In genomic region chr7:44847509-44847919, GRCh38 we compare ENCODE assay signal across 1 cellular context.
TF ChIP-seq lines count a peak whose summit lies in the region.

No MANE protein-coding gene starts in this region.

TF ChIP-seq in K562, 482 proteins besides CTCF, POLR2A, EP300 and RAD21 (continued from another document and continues in another):
- TF ChIP-seq PHF8 (IDR thresholded peaks at IDR 0.05; ENCODE audit: borderline replicate concordance, low read length) (no peak), SFPQ (IDR thresholded peaks at IDR 0.05; ENCODE audit: low read depth, low read length) (no peak), ZNF324 (CRISPR knock-in tag; IDR thresholded peaks at IDR 0.05) (no peak), SAFB (IDR thresholded peaks at IDR 0.05; ENCODE audit: borderline replicate concordance, low read depth, low read length) (no peak), SMC3 (conservative IDR thresholded peaks at IDR 0.05; ENCODE audit: insufficient read depth, low read depth, low read length) (0 out of 2 replicates have a peak, but pooled peaks have one; percentile 61), ZNF23 (CRISPR knock-in tag; IDR thresholded peaks at IDR 0.05) (no peak), RFX7 (CRISPR knock-in tag; IDR thresholded peaks at IDR 0.05) (no peak), POLR2G (IDR thresholded peaks at IDR 0.05; ENCODE audit: low read depth, low read length) (no peak), ADNP (tag; IDR thresholded peaks at IDR 0.05) (no peak), CTBP1 (IDR thresholded peaks at IDR 0.05; ENCODE audit: borderline replicate concordance) (no peak), NELFE (IDR thresholded peaks at IDR 0.05; ENCODE audit: insufficient read depth, insufficient read length) (no peak), MAFF (IDR thresholded peaks at IDR 0.05; ENCODE audit: low read length) (no peak), ZNF436 (CRISPR knock-in tag; IDR thresholded peaks at IDR 0.05) (no peak), MTF1 (CRISPR knock-in tag; IDR thresholded peaks at IDR 0.05; ENCODE audit: borderline replicate concordance) (no peak), TCF15 (CRISPR knock-in tag; IDR thresholded peaks at IDR 0.05) (no peak), ZNF830 (CRISPR knock-in tag; IDR thresholded peaks at IDR 0.05) (no peak), ZNF146 (CRISPR knock-in tag; IDR thresholded peaks at IDR 0.05; ENCODE audit: unreplicated experiment) (no peak), TEAD2 (tag; IDR thresholded peaks at IDR 0.05) (no peak), ARID3A (IDR thresholded peaks at IDR 0.05; ENCODE audit: borderline replicate concordance, low read depth, low read length) (no peak; the same call in 1 of the 2 replicates), MCM3 (IDR thresholded peaks at IDR 0.05) (no peak), NONO (IDR thresholded peaks at IDR 0.05; ENCODE audit: low read depth in 2 of 2, low read length in 1 of 2) (peak in 1 of 2 experiments; percentile 66; a peak in 1 of 4 replicates), HDAC6 (IDR thresholded peaks at IDR 0.05; ENCODE audit: low read depth, low read length) (no peak), POLR2H (tag; IDR thresholded peaks at IDR 0.05; ENCODE audit: low read depth) (no peak), RHOXF2B (CRISPR knock-in tag; conservative IDR thresholded peaks at IDR 0.05) (no peak), ZNF165 (CRISPR knock-in tag; IDR thresholded peaks at IDR 0.05; ENCODE audit: borderline replicate concordance) (no peak), ZNF740 (CRISPR knock-in tag; IDR thresholded peaks at IDR 0.05) (0 out of 2 replicates have a peak, but pooled peaks have one; percentile 52), ZNF740 (tag; IDR thresholded peaks at IDR 0.05) (no peak), TAF15 (IDR thresholded peaks at IDR 0.05; ENCODE audit: low read depth, low read length) (no peak), ZNF77 (CRISPR knock-in tag; IDR thresholded peaks at IDR 0.05) (no peak), REST (CRISPR knock-in tag; IDR thresholded peaks at IDR 0.05; ENCODE audit: low read depth) (peak; percentile 76), ZNF239 (CRISPR knock-in tag; IDR thresholded peaks at IDR 0.05) (no peak), KAT2B (IDR thresholded peaks at IDR 0.05; ENCODE audit: low read depth, low read length) (no peak), CBFA2T2 (conservative IDR thresholded peaks at IDR 0.05) (peak; percentile 86), MAFK (IDR thresholded peaks at IDR 0.05; ENCODE audit: low read length) (no peak), KLF1 (tag; IDR thresholded peaks at IDR 0.05) (no peak; the same call in 1 of the 2 replicates), HDGF (IDR thresholded peaks at IDR 0.05) (no peak), ETV6 (IDR thresholded peaks at IDR 0.05; ENCODE audit: borderline replicate concordance in 1 of 2, low read depth in 2 of 2, low read length in 1 of 2) (no peak), ETV6 (CRISPR knock-in tag; IDR thresholded peaks at IDR 0.05; ENCODE audit: borderline replicate concordance) (no peak), FOXO4 (CRISPR knock-in tag; IDR thresholded peaks at IDR 0.05) (no peak), TBL1XR1 (IDR thresholded peaks at IDR 0.05; ENCODE audit: low read length in 2 of 2) (peak; percentile 4 to 31; a peak in 1 of 4 replicates), CBFB (CRISPR knock-in tag; IDR thresholded peaks at IDR 0.05) (peak; percentile 78), ZNF707 (CRISPR knock-in tag; conservative IDR thresholded peaks at IDR 0.05) (no peak), FOXA1 (IDR thresholded peaks at IDR 0.05; ENCODE audit: borderline replicate concordance) (no peak), PCBP2 (IDR thresholded peaks at IDR 0.05; ENCODE audit: low read depth, low read length, poor library complexity, severe bottlenecking) (no peak), ZBTB9 (CRISPR knock-in tag; IDR thresholded peaks at IDR 0.05) (no peak; the same call in none of the 2 replicates), ZBTB1 (CRISPR knock-in tag; IDR thresholded peaks at IDR 0.05; ENCODE audit: borderline replicate concordance, low read depth) (peak; percentile 90), C11orf30 (IDR thresholded peaks at IDR 0.05; ENCODE audit: low read depth) (no peak), ZNF583 (CRISPR knock-in tag; IDR thresholded peaks at IDR 0.05) (0 out of 2 replicates have a peak, but pooled peaks have one; percentile 33), ZNF184 (CRISPR knock-in tag; IDR thresholded peaks at IDR 0.05) (no peak)
